13 cellular contexts compared by ENCODE assay signal in genomic region chr6:6931047-6932025, GRCh38.
DNase-seq lines count a peak whose midpoint lies in the region; TF ChIP-seq lines count a peak whose summit lies in the region.
"Had no signal": no experiment of that assay in that cellular context is flagged by ENCODE, and none has a peak within 500 bp of the region (broad histone marks: within the 10 kb centered on the region; RNA-seq: fewer than 3 reads in every experiment).

No MANE protein-coding gene starts in this region.

- BruUV-seq in Calu3 (replicated peaks; lab: Mats Ljungman, UMichigan) = no TSS peak
- BruUV-seq in mammary epithelial cell (replicated peaks; lab: Mats Ljungman, UMichigan) = no TSS peak

- H3K9me3 ChIP-seq in MM.1S (replicated peaks; ENCODE audit: insufficient read depth, low read length) = no peaks in the 10 kb centered on the region
- H3K9me3 ChIP-seq in adrenal gland (replicated peaks in 1 of 3) = no peaks in the 10 kb centered on the region
- H3K9me3 ChIP-seq in spleen = no peaks in the 10 kb centered on the region
- no peaks in the 10 kb centered on the region for H3K9me3 ChIP-seq in mammary epithelial cell (replicated peaks; ENCODE audit: insufficient read depth, low read length)

- H3K9ac ChIP-seq in MM.1S (ENCODE audit: low read length) = no peak overlapping the region
- no peak overlapping the region for H3K9ac ChIP-seq in mammary epithelial cell (ENCODE audit: insufficient read depth, low read length)

- H3K79me2 ChIP-seq in MM.1S (ENCODE audit: low read length) = no peaks in the 10 kb centered on the region
- H3K79me2 ChIP-seq in mammary epithelial cell (ENCODE audit: insufficient read depth, low read length) = no peaks in the 10 kb centered on the region

- no peaks in the 10 kb centered on the region for H3K4me1 Mint-ChIP-seq in Calu3 (ENCODE audit: low read depth, unreplicated experiment)

- H3K27ac Mint-ChIP-seq in Calu3 (ENCODE audit: unreplicated experiment) = no peak overlapping the region
- H3K27ac Mint-ChIP-seq: T-cell had no signal

- H3K36me3 Mint-ChIP-seq in Calu3 (ENCODE audit: insufficient read depth, unreplicated experiment) = no peaks in the 10 kb centered on the region
- H3K36me3 Mint-ChIP-seq: T-cell had no signal

- no peaks in the 10 kb centered on the region for H3K36me3 ChIP-seq in MM.1S (replicated peaks; ENCODE audit: insufficient read depth, low read length)
- no peaks in the 10 kb centered on the region for H3K36me3 ChIP-seq in adrenal gland (replicated peaks in 1 of 2)
- H3K36me3 ChIP-seq in spleen = no peaks in the 10 kb centered on the region
- H3K36me3 ChIP-seq in mammary epithelial cell (ENCODE audit: insufficient read depth, low read length) = no peaks in the 10 kb centered on the region

- intact Hi-C loops in adrenal gland (cut with DNase I) (no loop called here), spleen (cut with DNase I; ENCODE audit: low total_unique reads) (no loop called here), Calu3 (cut with micrococcal nuclease; ENCODE audit: unreplicated experiment) (no loop called here), mammary epithelial cell (cut with micrococcal nuclease) (no loop called here)

- H3K4me3 Mint-ChIP-seq in Calu3 (ENCODE audit: low read depth, unreplicated experiment) = no peak overlapping the region
- H3K4me3 Mint-ChIP-seq: T-cell had no signal

- no peaks in the 10 kb centered on the region for H3K27me3 Mint-ChIP-seq in Calu3 (ENCODE audit: unreplicated experiment)

- TF ChIP-seq POLR2A in adrenal gland (IDR thresholded peaks at IDR 0.05) (no peak), spleen (IDR thresholded peaks at IDR 0.05) (no peak)

- no peaks in the 10 kb centered on the region for H3F3A ChIP-seq in MM.1S (ENCODE audit: insufficient read depth, low read length)

- DNase-seq in DMS 273 (lab: John Stamatoyannopoulos, UW; ENCODE audit: unreplicated experiment) (peak; percentile 44), DMS 273 treated with DMSO at 0.1 percent for 48 hours (lab: John Stamatoyannopoulos, UW) (no peak), MM.1S (no peak), adrenal gland (no peak), spleen (no peak), Calu3 (no peak), NCI-H345 treated with DMSO at 0.1 percent for 48 hours (lab: John Stamatoyannopoulos, UW; ENCODE audit: unreplicated experiment) (no peak), mammary epithelial cell (no peak)
- DNase-seq: activated CD8-positive, alpha-beta memory T cell treated with anti-CD3 and anti-CD28 coated beads, Interleukin-2, amount 50 U/mL, for 4 hours; kidney; NCI-H1105 treated with DMSO at 0.1 percent for 48 hours; T-cell had no signal

- in situ Hi-C loops in mammary epithelial cell (cut with MboI; ENCODE audit: low sequenced_read_pairs in 2 of 2) = no loop called here

- H3K4me3 ChIP-seq in MM.1S (ENCODE audit: low read length) (no peak overlapping the region), adrenal gland (no peak overlapping the region), spleen (no peak overlapping the region), mammary epithelial cell (replicated peaks in 1 of 3; ENCODE audit: insufficient read depth in 1 of 3, low read depth in 2 of 3, low read length in 3 of 3) (no peak overlapping the region)

- H3K9me3 Mint-ChIP-seq in Calu3 (ENCODE audit: low read depth, unreplicated experiment) = no peaks in the 10 kb centered on the region
- H3K9me3 Mint-ChIP-seq: T-cell had no signal

- no peaks in the 10 kb centered on the region for H3K27me3 ChIP-seq in MM.1S (replicated peaks; ENCODE audit: insufficient read depth, low read length)
- H3K27me3 ChIP-seq in adrenal gland = no peaks in the 10 kb centered on the region
- no peaks in the 10 kb centered on the region for H3K27me3 ChIP-seq in spleen (replicated peaks in 1 of 7)
- no peaks in the 10 kb centered on the region for H3K27me3 ChIP-seq in mammary epithelial cell (ENCODE audit: insufficient read depth, low read length)

- H3K4me1 ChIP-seq in MM.1S (ENCODE audit: low read length) = no peaks in the 10 kb centered on the region
- peaks cover 0 to 15% of the 10 kb centered on the region in 2 donors for H3K4me1 ChIP-seq in adrenal gland (replicated peaks in 1 of 2)
- H3K4me1 ChIP-seq in spleen = peaks cover 0 to 52% (median 20%) of the 10 kb centered on the region in 6 donors
- no peaks in the 10 kb centered on the region for H3K4me1 ChIP-seq in mammary epithelial cell (ENCODE audit: insufficient read depth, low read length)

- dilution Hi-C loops in mammary epithelial cell (cut with HindIII; ENCODE audit: low sequenced_read_pairs) = loop anchor here (5.0 kb wide), 1 partner anchor 96 kb away; no protein-coding TSS in a partner anchor

- H3K9me2 ChIP-seq in MM.1S (replicated peaks; ENCODE audit: insufficient read depth, low read length) = no peaks in the 10 kb centered on the region

- H3K4me2 ChIP-seq in MM.1S (ENCODE audit: low read depth, low read length) = peak overlapping the region; percentile 38; the same call in 1 of the 2 replicates
- no peak overlapping the region for H3K4me2 ChIP-seq in mammary epithelial cell (ENCODE audit: insufficient read depth, low read depth, low read length)

- no peaks in the 10 kb centered on the region for H4K20me1 ChIP-seq in MM.1S (ENCODE audit: insufficient read depth, low read length)
- no peaks in the 10 kb centered on the region for H4K20me1 ChIP-seq in mammary epithelial cell (ENCODE audit: insufficient read depth, low read length)

- TF ChIP-seq CTCF in MM.1S (IDR thresholded peaks at IDR 0.05; ENCODE audit: low read length) (no peak), adrenal gland (IDR thresholded peaks at IDR 0.05) (no peak), spleen (IDR thresholded peaks at IDR 0.05 in 8 of 11, conservative IDR thresholded peaks at IDR 0.05 in 3 of 11) (no peak), Calu3 (IDR thresholded peaks at IDR 0.05; ENCODE audit: unreplicated experiment) (no peak), mammary epithelial cell (conservative IDR thresholded peaks at IDR 0.05 in 1 of 2, IDR thresholded peaks at IDR 0.05 in 1 of 2; ENCODE audit: extremely low read depth in 1 of 2, insufficient read depth in 1 of 2, low read depth in 1 of 2, low read length in 2 of 2) (no peak)

- WGBS in adrenal gland, 4 donors = 53 to 66% (median 54%) methylated on average over 8 to 9 of the region's 9 CpGs
- 56 to 72% (median 61%) methylated on average over 9 of the region's 9 CpGs for WGBS in spleen, 5 donors
- 85% methylated on average over 9 of the region's 9 CpGs for WGBS in mammary epithelial cell (ENCODE audit: low coverage, missing lambda C conversion rate)

- H2AFZ ChIP-seq in MM.1S (ENCODE audit: low read length) (peak overlapping the region; percentile 55; the same call in 1 of the 2 replicates), mammary epithelial cell (ENCODE audit: low read depth, low read length) (no peak overlapping the region)

- no peak overlapping the region for H3K27ac ChIP-seq in MM.1S (ENCODE audit: low read length)
- peak overlapping the region in 3 of 5 donors; percentile 15 to 32 (median 15) for H3K27ac ChIP-seq in adrenal gland
- H3K27ac ChIP-seq in spleen = peak overlapping the region in 5 of 8 donors; percentile 46 to 72 (median 55)
- H3K27ac ChIP-seq in mammary epithelial cell (ENCODE audit: insufficient read depth, low read depth, low read length) = no peak overlapping the region
- H3K27ac ChIP-seq: 22Rv1 had no signal

- CTCF ChIA-PET in Calu3 (lab: Charles Lee) (no interaction called here), mammary epithelial cell (lab: Charles Lee; ENCODE audit: low non-redundant PET) (no interaction called here)

Comparison
In these comparisons a context has a peak if more than half of its experiments do, and no peak if none do; other contexts are left out.
1. H3K27ac ChIP-seq: peak in adrenal gland (3 of 5) and spleen (5 of 8); none in MM.1S (single experiment) and mammary epithelial cell (single experiment).